In genomic region chr17:16915752-16916556, GRCh38 we compare ENCODE assay signal across 9 cellular contexts.
DNase-seq lines count a peak whose midpoint lies in the region; ATAC-seq lines count a peak whose summit lies in the region.
"Had no signal": no experiment of that assay in that cellular context is flagged by ENCODE, and none has a peak within 500 bp of the region (broad histone marks: within the 10 kb centered on the region; RNA-seq: fewer than 3 reads in every experiment).

No MANE protein-coding gene starts in this region.

- peak; percentile 44 for ATAC-seq in GM19463 (IDR thresholded peaks at IDR 0.05; ENCODE audit: unreplicated experiment)
- ATAC-seq in stimulated activated memory B cell treated with anti-CD40 and anti-IgM and Interleukin-4, amounts not matched to agents 10 μg/mL and 1 μg/mL and 100 μg/mL, for 72 hours = peak; percentile 83
- ATAC-seq in HG03045 (IDR thresholded peaks at IDR 0.05; ENCODE audit: unreplicated experiment) = no peak
- no peak for ATAC-seq in GM19395 (IDR thresholded peaks at IDR 0.05; ENCODE audit: unreplicated experiment)

- H3K27ac Mint-ChIP-seq in stimulated activated memory B cell treated with anti-CD40 and anti-IgM and Interleukin-4, amounts not matched to agents 10 μg/mL and 1 μg/mL and 100 μg/mL, for 72 hours = peak overlapping the region; percentile 67
- H3K27ac Mint-ChIP-seq: IgD-negative memory B cell had no signal

- H3K9me3 Mint-ChIP-seq in stimulated activated memory B cell treated with anti-CD40 and anti-IgM and Interleukin-4, amounts not matched to agents 10 μg/mL and 1 μg/mL and 100 μg/mL, for 72 hours = no peaks in the 10 kb centered on the region
- H3K9me3 Mint-ChIP-seq: IgD-negative memory B cell had no signal

- no peaks in the 10 kb centered on the region for H3K9me3 ChIP-seq in adipocyte (ENCODE audit: control insufficient read depth, low read length)

- no peaks in the 10 kb centered on the region for H3K4me1 ChIP-seq in adipocyte (ENCODE audit: control insufficient read depth, insufficient read depth, low read length)

- no peaks in the 10 kb centered on the region for H3K36me3 Mint-ChIP-seq in stimulated activated memory B cell treated with anti-CD40 and anti-IgM and Interleukin-4, amounts not matched to agents 10 μg/mL and 1 μg/mL and 100 μg/mL, for 72 hours

- no peak overlapping the region for H3K9ac ChIP-seq in adipocyte (ENCODE audit: low read length)

- DNase-seq in COLO668 (lab: John Stamatoyannopoulos, UW; ENCODE audit: unreplicated experiment) (peak; percentile 82), NCI-H345 treated with DMSO at 0.1 percent for 48 hours (lab: John Stamatoyannopoulos, UW; ENCODE audit: unreplicated experiment) (peak; percentile 5), adipocyte (ENCODE audit: low read depth) (peak; percentile 14), iPS-NIHi7 (ENCODE audit: extremely low spot score) (peak; percentile 91)

- H3K4me3 Mint-ChIP-seq in stimulated activated memory B cell treated with anti-CD40 and anti-IgM and Interleukin-4, amounts not matched to agents 10 μg/mL and 1 μg/mL and 100 μg/mL, for 72 hours = no peak overlapping the region

- H3K27me3 Mint-ChIP-seq in stimulated activated memory B cell treated with anti-CD40 and anti-IgM and Interleukin-4, amounts not matched to agents 10 μg/mL and 1 μg/mL and 100 μg/mL, for 72 hours = peaks cover 7% of the 10 kb centered on the region

- peaks cover 12% of the 10 kb centered on the region for H3K4me1 Mint-ChIP-seq in stimulated activated memory B cell treated with anti-CD40 and anti-IgM and Interleukin-4, amounts not matched to agents 10 μg/mL and 1 μg/mL and 100 μg/mL, for 72 hours

- no peaks in the 10 kb centered on the region for H3K36me3 ChIP-seq in adipocyte (ENCODE audit: control insufficient read depth, insufficient read depth, low read length, severe bottlenecking)

- no peak overlapping the region for H3K4me3 ChIP-seq in adipocyte (ENCODE audit: low read length)

- H3K27me3 ChIP-seq in adipocyte (replicated peaks; ENCODE audit: control insufficient read depth, insufficient read depth, low read length) = peaks cover 25% of the 10 kb centered on the region

Comparison
In these comparisons a context has a peak if more than half of its experiments do, and no peak if none do; other contexts are left out.
1. DNase-seq: peak in every context shown above with its lines; median percentile 91 in iPS-NIHi7; 82 in COLO668; 14 in adipocyte; 5 in NCI-H345 treated with DMSO at 0.1 percent for 48 hours.
2. ATAC-seq: peak in GM19463 (single experiment) and stimulated activated memory B cell treated with anti-CD40 and anti-IgM and Interleukin-4, amounts not matched to agents 10 μg/mL and 1 μg/mL and 100 μg/mL, for 72 hours (single experiment); none in HG03045 (single experiment) and GM19395 (single experiment).